In genomic region chr16:29644973-29645698, GRCh38 we compare ENCODE assay signal across 13 cellular contexts. TPM values are rescaled to one million over a fixed set of nuclear protein-coding genes. Genes with fewer than 3 reads are reported as not detected.
A peak's percentile ranks its signal among the peaks of the same experiment; 100 is the strongest.
DNase-seq lines count a peak whose midpoint lies in the region; ATAC-seq, FAIRE-seq and TF ChIP-seq lines count a peak whose summit lies in the region.
"Had no signal": no experiment of that assay in that cellular context is flagged by ENCODE, and none has a peak within 500 bp of the region (broad histone marks: within the 10 kb centered on the region; RNA-seq: fewer than 3 reads in every experiment).

No MANE protein-coding gene starts in this region.

- H2AFZ ChIP-seq in GM12878 (ENCODE audit: control insufficient read depth, low read depth, low read length): peak overlapping the region; percentile 88

- 0 out of 4 replicates have a peak, but pooled peaks of 1 of the 2 experiments have one; percentile 9 for TF ChIP-seq EP300 in GM12878 (IDR thresholded peaks at IDR 0.05; ENCODE audit: borderline replicate concordance in 1 of 2, control insufficient read depth in 1 of 2, low read depth in 2 of 2, low read length in 2 of 2)

- peak overlapping the region; percentile 90 for H3K27ac ChIP-seq in GM12878 (ENCODE audit: control insufficient read depth, insufficient read depth)
- H3K27ac ChIP-seq: esophagus muscularis mucosa had no signal

- BruUV-seq in GM12878 (replicated peaks; lab: Mats Ljungman, UMichigan): TSS peak; percentile 96

- H3K27ac Mint-ChIP-seq in activated naive CD4-positive, alpha-beta T cell treated with anti-CD3 and anti-CD28 coated beads, Interleukin-2, amount 50 U/mL, for 72 hours: peak overlapping the region; percentile 81 to 91
- H3K27ac Mint-ChIP-seq in IgD-negative memory B cell (peak overlapping the region; percentile 69 to 96 (median 92)), type B pancreatic cell (no peak overlapping the region)
- H3K27ac Mint-ChIP-seq in stimulated activated naive B cell treated with anti-CD40 and anti-IgM and Interleukin-4, amounts not matched to agents 10 μg/mL and 1 μg/mL and 100 μg/mL, for 72 hours: peak overlapping the region; percentile 99
- H3K27ac Mint-ChIP-seq: activated naive CD4-positive, alpha-beta T cell treated with anti-CD3 and anti-CD28 coated beads, Interleukin-2, amount 10 ng/mL, durations not matched to agents 7 days and 5 days had no signal

- H3K9ac ChIP-seq in GM12878 (ENCODE audit: control insufficient read depth, insufficient read depth, low read length): peak overlapping the region; percentile 54

- no peaks in the 10 kb centered on the region for H3K27me3 Mint-ChIP-seq in IgD-negative memory B cell
- no peaks in the 10 kb centered on the region for H3K27me3 Mint-ChIP-seq in stimulated activated naive B cell treated with anti-CD40 and anti-IgM and Interleukin-4, amounts not matched to agents 10 μg/mL and 1 μg/mL and 100 μg/mL, for 72 hours
- no peaks in the 10 kb centered on the region for H3K27me3 Mint-ChIP-seq in type B pancreatic cell
- H3K27me3 Mint-ChIP-seq: activated naive CD4-positive, alpha-beta T cell treated with anti-CD3 and anti-CD28 coated beads, Interleukin-2, amount 10 ng/mL, durations not matched to agents 7 days and 5 days had no signal

- TF ChIP-seq CTCF in GM12878 (IDR thresholded peaks at IDR 0.05 in 2 of 3, conservative IDR thresholded peaks at IDR 0.05 in 1 of 3; ENCODE audit: control insufficient read depth in 2 of 3, extremely low read depth in 1 of 3, insufficient read depth in 1 of 3, low read depth in 3 of 3, low read length in 3 of 3) (no peak), type B pancreatic cell (conservative IDR thresholded peaks at IDR 0.05) (no peak)

- no peak for TF ChIP-seq RAD21 in GM12878 (IDR thresholded peaks at IDR 0.05; ENCODE audit: insufficient read depth, low read depth, low read length)

- in situ Hi-C loops in GM12878 (cut with MboI): no loop called here

- no peak for DNase-seq in activated naive CD4-positive, alpha-beta T cell treated with anti-CD3 and anti-CD28 coated beads, Interleukin-2, amount 50 U/mL, for 72 hours (ENCODE audit: low spot score in 2 of 2)
- DNase-seq in activated naive CD4-positive, alpha-beta T cell treated with anti-CD3 and anti-CD28 coated beads, Interleukin-2, amount 50 U/mL, for 16 hours: no peak
- DNase-seq in GM12878 (ENCODE audit: low read depth, low spot score) (no peak), inferior parietal cortex (ENCODE audit: extremely low spot score) (no peak), type B pancreatic cell (ENCODE audit: extremely low spot score, unreplicated experiment) (no peak), DMS 273 (lab: John Stamatoyannopoulos, UW; ENCODE audit: unreplicated experiment) (no peak)
- DNase-seq in stimulated activated naive B cell treated with anti-CD40 and anti-IgM and Interleukin-4, amounts not matched to agents 10 μg/mL and 1 μg/mL and 100 μg/mL, for 72 hours: no peak
- DNase-seq: activated naive CD4-positive, alpha-beta T cell treated with anti-CD3 and anti-CD28 coated beads, Interleukin-2, amount 10 ng/mL, durations not matched to agents 7 days and 5 days; central memory CD4-positive, alpha-beta T cell; DMS153; NCI-H2029 treated with DMSO at 0.1 percent for 48 hours had no signal

- H3K4me1 ChIP-seq in GM12878 (ENCODE audit: control insufficient read depth, insufficient read depth, low read length): peaks cover 46% of the 10 kb centered on the region
- H3K4me1 ChIP-seq: esophagus muscularis mucosa had no signal

- intact Hi-C loops in GM12878 (cut with micrococcal nuclease; ENCODE audit: unreplicated experiment): loop anchor here (1.0 to 5.0 kb wide), 3 partner anchors 16 to 32 kb away; partner anchors contain the start of gene QPRT

- H4K20me1 ChIP-seq in GM12878 (ENCODE audit: control insufficient read depth, insufficient read depth): no peaks in the 10 kb centered on the region

- H3K36me3 Mint-ChIP-seq in activated naive CD4-positive, alpha-beta T cell treated with anti-CD3 and anti-CD28 coated beads, Interleukin-2, amount 50 U/mL, for 72 hours: peaks cover 0 to 8% of the 10 kb centered on the region in 2 donors
- no peaks in the 10 kb centered on the region for H3K36me3 Mint-ChIP-seq in IgD-negative memory B cell
- peaks cover 3% of the 10 kb centered on the region in 2 donors for H3K36me3 Mint-ChIP-seq in stimulated activated naive B cell treated with anti-CD40 and anti-IgM and Interleukin-4, amounts not matched to agents 10 μg/mL and 1 μg/mL and 100 μg/mL, for 72 hours
- no peaks in the 10 kb centered on the region for H3K36me3 Mint-ChIP-seq in type B pancreatic cell

- no peaks in the 10 kb centered on the region for H3K27me3 ChIP-seq in GM12878 (replicated peaks in 1 of 2; ENCODE audit: control insufficient read depth in 2 of 2, insufficient read depth in 2 of 2, low read length in 1 of 2)
- H3K27me3 ChIP-seq: esophagus muscularis mucosa had no signal

- peak overlapping the region; percentile 70 for H3K4me2 ChIP-seq in GM12878 (ENCODE audit: control insufficient read depth, insufficient read depth)

- SMC1A ChIA-PET in GM12878 (lab: Charles Lee; ENCODE audit: uncharacterized antibody, unreplicated experiment): interaction anchor here (0.6 to 5.1 kb wide), 3 partner anchors 9 to 151 kb away, joined by 3 to 49 read pairs (median 5); partner anchors contain the start of gene SPN

- ATAC-seq in activated naive CD4-positive, alpha-beta T cell treated with anti-CD3 and anti-CD28 coated beads, Interleukin-2, amount 50 U/mL, for 72 hours: peak in 1 of 2 donors; percentile 50
- peak; percentile 46 for ATAC-seq in GM12878
- peak; percentile 71 to 77 for ATAC-seq in stimulated activated naive B cell treated with anti-CD40 and anti-IgM and Interleukin-4, amounts not matched to agents 10 μg/mL and 1 μg/mL and 100 μg/mL, for 72 hours (replicated peaks)

- peaks cover 8 to 12% of the 10 kb centered on the region in 2 donors for H3K9me3 Mint-ChIP-seq in activated naive CD4-positive, alpha-beta T cell treated with anti-CD3 and anti-CD28 coated beads, Interleukin-2, amount 50 U/mL, for 72 hours
- H3K9me3 Mint-ChIP-seq in IgD-negative memory B cell (no peaks in the 10 kb centered on the region), type B pancreatic cell (peaks cover 4% of the 10 kb centered on the region)
- peaks cover 4 to 7% of the 10 kb centered on the region in 2 donors for H3K9me3 Mint-ChIP-seq in stimulated activated naive B cell treated with anti-CD40 and anti-IgM and Interleukin-4, amounts not matched to agents 10 μg/mL and 1 μg/mL and 100 μg/mL, for 72 hours

- no peaks in the 10 kb centered on the region for H3K36me3 ChIP-seq in GM12878 (ENCODE audit: control insufficient read depth in 2 of 2, insufficient read depth in 2 of 2, low read length in 1 of 2)
- H3K36me3 ChIP-seq: esophagus muscularis mucosa had no signal

- FAIRE-seq in GM12878 (lab: Jason Lieb, UNC): peak; percentile 35

- CTCF ChIA-PET in GM12878 (lab: Yijun Ruan, JAX): interaction anchor here (0.7 to 1.0 kb wide), 6 partner anchors 9 to 65 kb away, joined by 3 to 4 read pairs (median 3); no protein-coding TSS in a partner anchor

- peaks cover 21 to 34% (median 22%) of the 10 kb centered on the region in 3 donors for H3K4me1 Mint-ChIP-seq in IgD-negative memory B cell
- peaks cover 34 to 64% of the 10 kb centered on the region in 2 donors for H3K4me1 Mint-ChIP-seq in stimulated activated naive B cell treated with anti-CD40 and anti-IgM and Interleukin-4, amounts not matched to agents 10 μg/mL and 1 μg/mL and 100 μg/mL, for 72 hours
- H3K4me1 Mint-ChIP-seq in type B pancreatic cell (ENCODE audit: unreplicated experiment): peaks cover 14% of the 10 kb centered on the region

- 17% methylated on average over 4 of the region's 4 CpGs for WGBS in GM12878 (ENCODE audit: insufficient coverage, insufficient replicate concordance, low lambda C conversion rate, missing lambda C conversion rate)

- POLR2A ChIA-PET in GM12878 (lab: Charles Lee): interaction anchor here (0.9 to 3.5 kb wide), 8 partner anchors 9 to 171 kb away, joined by 3 to 38 read pairs (median 4); partner anchors contain the start of genes PAGR1 and SPN

- TF ChIP-seq POLR2A in GM12878 (IDR thresholded peaks at IDR 0.05; ENCODE audit: low read depth, low read length): no peak; the same call in 1 of the 2 replicates

- H3K9me3 ChIP-seq in GM12878 (replicated peaks; ENCODE audit: control insufficient read depth, insufficient read depth, low read length): no peaks in the 10 kb centered on the region; the same call in 2 of the 3 replicates
- H3K9me3 ChIP-seq: esophagus muscularis mucosa had no signal

- H3K79me2 ChIP-seq in GM12878 (ENCODE audit: control insufficient read depth, insufficient read depth, low read length): no peaks in the 10 kb centered on the region

- H3K4me3 Mint-ChIP-seq in IgD-negative memory B cell (peak overlapping the region in 3 of 4 donors; percentile 29 to 87 (median 82)), type B pancreatic cell (no peak overlapping the region)
- H3K4me3 Mint-ChIP-seq in stimulated activated naive B cell treated with anti-CD40 and anti-IgM and Interleukin-4, amounts not matched to agents 10 μg/mL and 1 μg/mL and 100 μg/mL, for 72 hours: peak overlapping the region; percentile 73 to 75
- H3K4me3 Mint-ChIP-seq: activated naive CD4-positive, alpha-beta T cell treated with anti-CD3 and anti-CD28 coated beads, Interleukin-2, amount 10 ng/mL, durations not matched to agents 7 days and 5 days had no signal

- no peak overlapping the region for H3K4me3 ChIP-seq in GM12878
- H3K4me3 ChIP-seq: esophagus muscularis mucosa had no signal

- RAD21 ChIA-PET in GM12878 (lab: Charles Lee; ENCODE audit: unreplicated experiment): interaction anchor here (1.0 to 4.4 kb wide), 6 partner anchors 9 to 57 kb away, joined by 3 to 50 read pairs (median 6); partner anchors contain the start of gene SPN

RNA-seq across cellular contexts. Expression of gene SPN, which starts 17.9 kb away (rescaled TPM):
- 100 to 1,000 TPM in 1 of 2 donors, 10 to 100 TPM in 1; 83.4 to 145 TPM for total RNA-seq in activated naive CD4-positive, alpha-beta T cell treated with anti-CD3 and anti-CD28 coated beads, Interleukin-2, amount 50 U/mL, for 72 hours
- 11.0 TPM for polyA plus RNA-seq in IgD-negative memory B cell
- 270 and 289 TPM in 2 replicates for total RNA-seq in GM12878 (2013; cell fraction: nucleolus; rRNA removed)
- total RNA-seq in GM12878 (2014; rRNA removed): 74.4 and 80.7 TPM in 2 replicates
- 54.1 and 57.4 TPM in 2 replicates for total RNA-seq in GM12878 (2014; rRNA removed; fragmentation: Illumina TruSeq; extraction: Trizol)
- total RNA-seq in GM12878 (2021): 173 and 182 TPM in 2 replicates
- 29.2 TPM for polyA plus RNA-seq in GM12878 (2011; ENCODE audit: low read depth)
- polyA plus RNA-seq in GM12878 (2011; rRNA removed): 45.4 and 134 TPM in 2 replicates
- polyA plus RNA-seq in GM12878 (2011; cell fraction: cytosol; rRNA removed): 78.1 and 109 TPM in 2 replicates
- 119 and 123 TPM in 2 replicates for polyA plus RNA-seq in GM12878 (2011; cell fraction: nucleus; rRNA removed)
- 89.0 and 97.1 TPM in 2 replicates for polyA plus RNA-seq in GM12878 (2012)
- polyA plus RNA-seq in GM12878 (2014; fragmentation: Illumina TruSeq; extraction: Trizol): 144 and 150 TPM in 2 replicates
- 10 to 100 TPM; 16.2 to 42.8 TPM for polyA plus RNA-seq in GM12878 (2014; fragmentation: Nextera tagmentation; extraction: Ambion mirVana)
- 74.6 and 80.2 TPM in 2 replicates for polyA plus RNA-seq in GM12878 (2014; rRNA removed)
- polyA plus RNA-seq in GM12878 (2016; fragmentation: Nextera tagmentation; extraction: Ambion mirVana): 100 to 1,000 TPM; 105 to 108 TPM
- 96.7 and 112 TPM in 2 replicates for polyA minus RNA-seq in GM12878 (2011; rRNA and poly(A)+ RNA removed)
- 47.4 and 49.8 TPM in 2 replicates for polyA minus RNA-seq in GM12878 (2011; cell fraction: cytosol; rRNA and poly(A)+ RNA removed)
- 26.7 and 39.3 TPM in 2 replicates for polyA minus RNA-seq in GM12878 (2011; cell fraction: nucleus; rRNA and poly(A)+ RNA removed)
- total RNA-seq in type B pancreatic cell (ENCODE audit: low replicate concordance): 0.14 and 0.31 TPM in 2 replicates

RNA-seq across cellular contexts. Expression of gene QPRT, which starts 33.8 kb away (rescaled TPM):
- total RNA-seq in activated naive CD4-positive, alpha-beta T cell treated with anti-CD3 and anti-CD28 coated beads, Interleukin-2, amount 50 U/mL, for 72 hours: 10 to 100 TPM; 10.1 to 14.5 TPM
- polyA plus RNA-seq in IgD-negative memory B cell: not detected
- 28.0 and 32.4 TPM in 2 replicates for total RNA-seq in GM12878 (2013; cell fraction: nucleolus; rRNA removed)
- 32.1 and 36.4 TPM in 2 replicates for total RNA-seq in GM12878 (2014; rRNA removed)
- total RNA-seq in GM12878 (2014; rRNA removed; fragmentation: Illumina TruSeq; extraction: Trizol): 15.6 and 16.4 TPM in 2 replicates
- total RNA-seq in GM12878 (2021): 34.8 and 35.7 TPM in 2 replicates
- polyA plus RNA-seq in GM12878 (2011; ENCODE audit: low read depth): 14.8 TPM
- polyA plus RNA-seq in GM12878 (2011; rRNA removed): 25.7 and 43.0 TPM in 2 replicates
- polyA plus RNA-seq in GM12878 (2011; cell fraction: cytosol; rRNA removed): 57.2 and 75.7 TPM in 2 replicates
- 36.7 and 44.1 TPM in 2 replicates for polyA plus RNA-seq in GM12878 (2011; cell fraction: nucleus; rRNA removed)
- polyA plus RNA-seq in GM12878 (2012): 52.2 and 54.7 TPM in 2 replicates
- polyA plus RNA-seq in GM12878 (2014; fragmentation: Illumina TruSeq; extraction: Trizol): 19.2 and 19.9 TPM in 2 replicates
- 1 to 10 TPM; 2.7 to 6.9 TPM for polyA plus RNA-seq in GM12878 (2014; fragmentation: Nextera tagmentation; extraction: Ambion mirVana)
- 30.1 and 31.3 TPM in 2 replicates for polyA plus RNA-seq in GM12878 (2014; rRNA removed)
- polyA plus RNA-seq in GM12878 (2016; fragmentation: Nextera tagmentation; extraction: Ambion mirVana): 10 to 100 TPM; 31.4 to 34.7 TPM
- polyA minus RNA-seq in GM12878 (2011; rRNA and poly(A)+ RNA removed): 27.3 and 44.8 TPM in 2 replicates
- polyA minus RNA-seq in GM12878 (2011; cell fraction: cytosol; rRNA and poly(A)+ RNA removed): 20.3 and 25.0 TPM in 2 replicates
- 5.8 and 9.1 TPM in 2 replicates for polyA minus RNA-seq in GM12878 (2011; cell fraction: nucleus; rRNA and poly(A)+ RNA removed)
- total RNA-seq in type B pancreatic cell (ENCODE audit: low replicate concordance): 92.3 and 129 TPM in 2 replicates

Comparison
In these comparisons a context has a peak if more than half of its experiments do, and no peak if none do; other contexts are left out.
1. RNA of gene SPN, which starts 17.9 kb away (total RNA-seq): 83.4 to 145 TPM in activated naive CD4-positive, alpha-beta T cell treated with anti-CD3 and anti-CD28 coated beads, Interleukin-2, amount 50 U/mL, for 72 hours and 54.1 to 289 TPM in GM12878; 0.14 to 0.31 TPM in type B pancreatic cell; every median in the first group is over 10 times any median in the second.